Comparison of ENCODE assay signal across 10 cellular contexts in the genomic region with DNA sequence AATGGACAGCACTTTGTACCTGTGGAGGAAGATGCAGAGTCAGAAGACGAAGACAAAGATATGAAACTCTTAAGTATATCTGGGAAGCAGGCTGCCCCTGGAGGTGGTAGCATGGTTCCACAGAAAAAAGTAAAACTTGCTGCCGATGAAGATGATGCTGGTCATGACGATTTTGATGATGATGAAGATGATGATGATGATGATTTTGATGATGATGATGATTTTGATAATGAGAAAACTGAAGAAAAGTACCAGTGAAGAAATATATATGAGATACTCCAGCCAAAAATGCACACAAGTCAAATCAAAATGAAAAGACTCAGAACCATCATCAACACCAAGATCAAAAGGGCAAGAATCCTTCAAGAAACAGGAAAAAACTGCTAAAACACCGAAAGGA.
"Had no signal": no experiment of that assay in that cellular context is flagged by ENCODE, and none has a peak within 500 bp of the region (broad histone marks: within the 10 kb centered on the region; RNA-seq: fewer than 3 reads in every experiment).

No MANE protein-coding gene starts in this region.

- H3K4me3 Mint-ChIP-seq: GM23338, H9, HFFc6 had no signal

- H3K4me3 ChIP-seq: GM23248, GM23338, HAP-1 had no signal

- DNase-seq: GM23248, GOT3, H7, H9, HCEC 1CT, HFFc6 had no signal

- H3K4me2 ChIP-seq: GM23338 had no signal

- H3K4me1 Mint-ChIP-seq: GM23338 had no signal

- H3K9me3 Mint-ChIP-seq: GM23338, H9 had no signal

- H3K4me1 ChIP-seq: HAP-1 had no signal

- ATAC-seq: GM23338, HCT116 had no signal

- H3K27ac Mint-ChIP-seq: GM23338, H9, HFFc6 had no signal

- H2AFZ ChIP-seq: GM23248, GM23338 had no signal

- H3K9me3 ChIP-seq: HAP-1 had no signal

- H3K9ac ChIP-seq: GM23248 had no signal

- FAIRE-seq: H54 had no signal

- H3K36me3 ChIP-seq: HAP-1 had no signal

- H3K27ac ChIP-seq: GM23248 had no signal
